In the genomic region with DNA sequence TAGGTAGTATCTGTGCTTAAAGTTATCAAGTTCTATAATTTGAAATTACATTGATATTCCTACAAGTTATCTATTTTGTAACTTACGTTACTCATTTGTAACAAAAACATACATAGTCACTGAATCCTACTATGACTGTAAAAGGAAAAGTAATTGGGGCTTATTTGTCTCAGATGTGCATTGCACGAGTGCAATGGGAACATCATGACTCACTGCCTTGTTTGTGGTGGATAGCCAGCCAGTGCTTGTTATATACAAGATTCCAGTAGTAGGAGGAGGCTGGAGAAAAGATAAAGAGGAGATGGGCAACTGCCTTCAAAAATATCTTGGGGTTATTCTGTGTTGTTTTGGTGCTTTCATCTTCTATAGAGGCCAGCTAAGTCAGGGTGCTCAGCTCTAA, we compare ENCODE assay signal across 19 cellular contexts.
DNase-seq lines count a peak whose midpoint lies in the region; ATAC-seq and TF ChIP-seq lines count a peak whose summit lies in the region.
"Had no signal": no experiment of that assay in that cellular context is flagged by ENCODE, and none has a peak within 500 bp of the region (broad histone marks: within the 10 kb centered on the region; RNA-seq: fewer than 3 reads in every experiment).

No MANE protein-coding gene starts in this region.

- POLR2A ChIA-PET in PC-3 (lab: Charles Lee; ENCODE audit: unreplicated experiment) = no interaction called here

- DNase-seq in EH (ENCODE audit: low read depth) (peak; percentile 62), PC-3 (peak; percentile 33), epithelial cell of esophagus (ENCODE audit: low read depth) (peak; percentile 77), omental fat pad (ENCODE audit: low spot score) (no peak), left lobe of liver (ENCODE audit: low spot score) (no peak), glomerular visceral epithelial cell (ENCODE audit: extremely low spot score) (no peak), NCI-H187 treated with DMSO at 0.1 percent for 48 hours (lab: John Stamatoyannopoulos, UW) (no peak)
- DNase-seq: activated CD4-positive, alpha-beta T cell treated with anti-CD3 and anti-CD28 coated beads, Interleukin-2, amount 50 U/mL, for 1 hour; activated T-cell treated with anti-CD3 and anti-CD28 coated beads, Interleukin-2, amount 50 U/mL, for 72 hours; effector CD8-positive, alpha-beta T cell; Karpas-422; left ventricle myocardium inferior; naive thymus-derived CD8-positive, alpha-beta T cell; NCI-H2029; NCI-H69; retina; stimulated activated CD4-positive, alpha-beta T cell treated with anti-CD3 and anti-CD28 coated beads, Interleukin-2, amount 100 ng/mL, for 48 hours; trophoblast cell had no signal

- intact Hi-C loops in PC-3 (cut with micrococcal nuclease) = no loop called here

- no peak overlapping the region for H2AFZ ChIP-seq in PC-3 (ENCODE audit: low read length)

- H3K27ac ChIP-seq in PC-3 (ENCODE audit: low read length) = no peak overlapping the region
- H3K27ac ChIP-seq: left ventricle myocardium inferior had no signal

- no peaks in the 10 kb centered on the region for H3K4me1 ChIP-seq in PC-3 (ENCODE audit: insufficient read depth, low read length)
- H3K4me1 ChIP-seq: left ventricle myocardium inferior had no signal

- no peak for TF ChIP-seq CTCF in PC-3 (conservative IDR thresholded peaks at IDR 0.05; ENCODE audit: low read depth, low read length)
- no peak for TF ChIP-seq CTCF in epithelial cell of esophagus (IDR thresholded peaks at IDR 0.05; ENCODE audit: insufficient read depth, low read depth, low read length, missing control alignments)
- TF ChIP-seq CTCF in omental fat pad (IDR thresholded peaks at IDR 0.05) = no peak

- CTCF ChIA-PET in PC-3 (lab: Charles Lee) = no interaction called here

- H4K20me1 ChIP-seq in PC-3 (ENCODE audit: low read length) = no peaks in the 10 kb centered on the region

- ATAC-seq in PC-3 (no peak; the same call in 1 of the 2 replicates), omental fat pad (ENCODE audit: low FRiP score) (peak; percentile 54), left lobe of liver (no peak), GM21367 (IDR thresholded peaks at IDR 0.05; ENCODE audit: unreplicated experiment) (no peak)
- ATAC-seq: activated T-cell treated with anti-CD3 and anti-CD28 coated beads, Interleukin-2, amount 50 U/mL, for 72 hours; naive thymus-derived CD8-positive, alpha-beta T cell had no signal

- no peaks in the 10 kb centered on the region for H3F3A ChIP-seq in PC-3 (ENCODE audit: low read length, unreplicated experiment)

- H3K4me2 ChIP-seq in PC-3 (ENCODE audit: low read length) = no peak overlapping the region

- H3K27me3 ChIP-seq in PC-3 (ENCODE audit: low read length) = peaks cover 31% of the 10 kb centered on the region

- BruUV-seq in PC-3 (replicated peaks; lab: Mats Ljungman, UMichigan) = no TSS peak

- H3K79me2 ChIP-seq in PC-3 (ENCODE audit: low read length) = no peaks in the 10 kb centered on the region

- H3K9me3 ChIP-seq in PC-3 (ENCODE audit: low read length) = no peaks in the 10 kb centered on the region; the same call in 1 of the 2 replicates

- H3K36me3 ChIP-seq in PC-3 (ENCODE audit: low read depth, low read length) = no peaks in the 10 kb centered on the region
- H3K36me3 ChIP-seq: left ventricle myocardium inferior had no signal

- no peak overlapping the region for H3K9ac ChIP-seq in PC-3 (ENCODE audit: low read length)

- no peak overlapping the region for H3K4me3 ChIP-seq in PC-3 (ENCODE audit: low read length)
- no peak overlapping the region for H3K4me3 ChIP-seq in epithelial cell of esophagus (ENCODE audit: low read length)
- H3K4me3 ChIP-seq: left ventricle myocardium inferior had no signal

- no peaks in the 10 kb centered on the region for H3K9me2 ChIP-seq in PC-3 (replicated peaks; ENCODE audit: low read length)

Comparison
In these comparisons a context has a peak if more than half of its experiments do, and no peak if none do; other contexts are left out.
1. DNase-seq: peak in EH (single experiment), PC-3 (single experiment) and epithelial cell of esophagus (single experiment); none in omental fat pad (single experiment), left lobe of liver (single experiment), glomerular visceral epithelial cell (single experiment) and NCI-H187 treated with DMSO at 0.1 percent for 48 hours (single experiment).